In the genomic region with DNA sequence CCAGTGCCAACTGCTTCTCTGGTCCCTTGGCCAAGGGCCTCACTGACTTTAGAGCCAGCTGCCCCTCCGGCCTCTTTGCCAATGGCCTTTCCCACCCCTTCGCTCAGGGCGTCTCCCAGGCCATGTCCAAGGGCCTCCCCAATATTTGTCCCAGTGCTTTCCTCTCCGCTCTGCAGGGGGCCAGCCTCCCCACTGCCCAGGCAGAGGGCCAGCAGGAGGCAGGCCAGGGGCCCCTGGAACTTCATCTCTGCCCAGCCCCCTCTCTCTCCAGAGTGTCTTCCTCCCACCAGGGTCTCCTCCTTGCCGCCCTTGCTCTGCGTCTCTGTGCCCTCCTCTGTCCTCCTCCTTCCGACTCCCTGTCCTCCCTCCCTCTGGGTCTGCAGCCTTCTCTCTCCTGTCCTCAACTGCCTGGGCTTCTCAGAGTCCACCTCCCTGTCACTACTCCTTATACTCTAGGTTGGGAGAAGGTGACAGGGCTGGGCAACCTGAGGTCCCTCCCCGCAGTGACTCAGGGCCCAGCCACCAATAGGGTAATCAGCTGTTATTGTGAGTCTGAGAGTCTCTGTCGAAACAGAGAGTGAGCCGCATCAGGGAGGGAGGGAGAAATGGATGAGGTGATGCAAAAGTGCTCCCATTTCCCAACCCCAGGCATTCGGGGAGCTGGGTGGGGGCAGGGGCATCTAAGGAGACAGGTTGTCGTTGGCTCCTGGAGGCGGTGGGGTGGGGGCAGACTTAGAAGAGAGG, we compare ENCODE assay signal across 9 cellular contexts. TPM values are rescaled to one million over a fixed set of nuclear protein-coding genes. Genes with fewer than 3 reads are reported as not detected.
DNase-seq lines count a peak whose midpoint lies in the region; ATAC-seq and TF ChIP-seq lines count a peak whose summit lies in the region.
"Had no signal": no experiment of that assay in that cellular context is flagged by ENCODE, and none has a peak within 500 bp of the region (broad histone marks: within the 10 kb centered on the region; RNA-seq: fewer than 3 reads in every experiment).

A gene with protein sequence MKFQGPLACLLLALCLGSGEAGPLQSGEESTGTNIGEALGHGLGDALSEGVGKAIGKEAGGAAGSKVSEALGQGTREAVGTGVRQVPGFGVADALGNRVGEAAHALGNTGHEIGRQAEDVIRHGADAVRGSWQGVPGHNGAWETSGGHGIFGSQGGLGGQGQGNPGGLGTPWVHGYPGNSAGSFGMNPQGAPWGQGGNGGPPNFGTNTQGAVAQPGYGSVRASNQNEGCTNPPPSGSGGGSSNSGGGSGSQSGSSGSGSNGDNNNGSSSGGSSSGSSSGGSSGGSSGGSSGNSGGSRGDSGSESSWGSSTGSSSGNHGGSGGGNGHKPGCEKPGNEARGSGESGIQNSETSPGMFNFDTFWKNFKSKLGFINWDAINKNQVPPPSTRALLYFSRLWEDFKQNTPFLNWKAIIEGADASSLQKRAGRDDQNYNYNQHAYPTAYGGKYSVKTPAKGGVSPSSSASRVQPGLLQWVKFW (minus strand): TSS at position 419 of the 744 bp plus-strand sequence. CDS start 174 bp downstream, at position 245.

- H3K4me1 ChIP-seq in GM23248 (ENCODE audit: insufficient read depth) (peaks cover 21% of the 10 kb centered on the region), hepatocyte (ENCODE audit: insufficient read depth) (peaks cover 3% of the 10 kb centered on the region), sigmoid colon (peaks cover 0 to 15% (median 11%) of the 10 kb centered on the region in 4 donors), psoas muscle (peaks cover 4% of the 10 kb centered on the region)

- no peaks in the 10 kb centered on the region for H3F3A ChIP-seq in GM23248 (ENCODE audit: insufficient read depth)

- peak within 1 kb of the TSS; percentile 71 for H3K4me2 ChIP-seq in GM23248 (ENCODE audit: unreplicated experiment)
- H3K4me2 ChIP-seq in hepatocyte = peak within 1 kb of the TSS; percentile 50

- H3K79me2 ChIP-seq in GM23248 (ENCODE audit: insufficient read depth) (no peaks in the 10 kb centered on the region), hepatocyte (peaks cover 3% of the 10 kb centered on the region)

- H3K27ac Mint-ChIP-seq in WTC11 = no peak within 1 kb of the TSS
- H3K27ac Mint-ChIP-seq in activated CD4-positive, alpha-beta memory T cell treated with anti-CD3 and anti-CD28 coated beads, Interleukin-2, amount 10 ng/mL, durations not matched to agents 7 days and 5 days = no peak within 1 kb of the TSS
- H3K27ac Mint-ChIP-seq in activated T-cell treated with anti-CD3 and anti-CD28 coated beads, Interleukin-2, amount 50 U/mL, for 72 hours = no peak within 1 kb of the TSS

- peaks cover 18% of the 10 kb centered on the region for H3K4me1 Mint-ChIP-seq in WTC11
- H3K4me1 Mint-ChIP-seq in activated CD4-positive, alpha-beta memory T cell treated with anti-CD3 and anti-CD28 coated beads, Interleukin-2, amount 10 ng/mL, durations not matched to agents 7 days and 5 days = peaks cover 17% of the 10 kb centered on the region
- H3K4me1 Mint-ChIP-seq in activated T-cell treated with anti-CD3 and anti-CD28 coated beads, Interleukin-2, amount 50 U/mL, for 72 hours (ENCODE audit: low read depth) = peaks cover 14% of the 10 kb centered on the region

- peaks cover 3% of the 10 kb centered on the region for H3K36me3 Mint-ChIP-seq in WTC11
- H3K36me3 Mint-ChIP-seq in activated CD4-positive, alpha-beta memory T cell treated with anti-CD3 and anti-CD28 coated beads, Interleukin-2, amount 10 ng/mL, durations not matched to agents 7 days and 5 days (ENCODE audit: low read depth) = no peaks in the 10 kb centered on the region
- H3K36me3 Mint-ChIP-seq in activated T-cell treated with anti-CD3 and anti-CD28 coated beads, Interleukin-2, amount 50 U/mL, for 72 hours (ENCODE audit: insufficient read depth in 2 of 2) = no peaks in the 10 kb centered on the region

- H3K36me3 ChIP-seq in GM23248 (ENCODE audit: low read depth) (no peaks in the 10 kb centered on the region), hepatocyte (replicated peaks; ENCODE audit: insufficient read depth, low read depth) (no peaks in the 10 kb centered on the region), sigmoid colon (no peaks in the 10 kb centered on the region), psoas muscle (ENCODE audit: insufficient read depth in 1 of 2, low read depth in 1 of 2) (no peaks in the 10 kb centered on the region)
- H3K36me3 ChIP-seq: left ventricle myocardium inferior had no signal

- TF ChIP-seq POLR2A in sigmoid colon (IDR thresholded peaks at IDR 0.05) = no peak

- 44 to 47% methylated on average over 10 to 13 of the region's 13 CpGs for WGBS in GM23248 (ENCODE audit: low coverage in 1 of 2, low lambda C conversion rate in 2 of 2, missing lambda C conversion rate in 2 of 2), 2 experiments
- WGBS in hepatocyte (ENCODE audit: low lambda C conversion rate, missing lambda C conversion rate) = 68% methylated on average over 13 of the region's 13 CpGs
- 75 to 80% methylated on average over 13 of the region's 13 CpGs for WGBS in sigmoid colon, 2 donors
- WGBS in psoas muscle, 3 donors = 23 to 32% (median 28%) methylated on average over 11 to 13 of the region's 13 CpGs

- H3K9me3 ChIP-seq in GM23248 (ENCODE audit: low read depth) (no peaks in the 10 kb centered on the region), hepatocyte (ENCODE audit: low read depth) (no peaks in the 10 kb centered on the region), sigmoid colon (no peaks in the 10 kb centered on the region), psoas muscle (no peaks in the 10 kb centered on the region)
- H3K9me3 ChIP-seq: left ventricle myocardium inferior had no signal

- H3K27me3 ChIP-seq in GM23248 (replicated peaks; ENCODE audit: insufficient read depth) = no peaks in the 10 kb centered on the region
- H3K27me3 ChIP-seq in hepatocyte = no peaks in the 10 kb centered on the region
- H3K27me3 ChIP-seq in sigmoid colon = peaks cover 8 to 69% (median 51%) of the 10 kb centered on the region in 3 donors
- H3K27me3 ChIP-seq in psoas muscle (ENCODE audit: insufficient read depth in 3 of 3, low read length in 2 of 3) = peaks cover 0 to 72% (median 31%) of the 10 kb centered on the region in 3 donors

- intact Hi-C loops in sigmoid colon (cut with DNase I) = no loop called here
- intact Hi-C loops in psoas muscle (cut with DNase I) = no loop called here

- H3K4me3 ChIP-seq in GM23248 = peak within 1 kb of the TSS; percentile 25; the same call in 1 of the 2 replicates
- no peak within 1 kb of the TSS for H3K4me3 ChIP-seq in hepatocyte
- H3K4me3 ChIP-seq in sigmoid colon = no peak within 1 kb of the TSS
- H3K4me3 ChIP-seq in psoas muscle = no peak within 1 kb of the TSS
- H3K4me3 ChIP-seq: left ventricle myocardium inferior had no signal

- CTCF ChIA-PET in WTC11 (lab: Charles Lee) = interaction anchor here (0.6 to 2.3 kb wide), 7 partner anchors 16 to 326 kb away, joined by 3 to 19 read pairs (median 5); no protein-coding TSS in a partner anchor
- CTCF ChIA-PET in activated CD4-positive, alpha-beta memory T cell treated with anti-CD3 and anti-CD28 coated beads, Interleukin-2, amount 10 ng/mL, durations not matched to agents 7 days and 5 days (lab: Charles Lee) = no interaction called here

- no peaks in the 10 kb centered on the region for H3K9me2 ChIP-seq in GM23248 (ENCODE audit: insufficient read depth)
- H3K9me2 ChIP-seq in hepatocyte (replicated peaks; ENCODE audit: insufficient read depth) = no peaks in the 10 kb centered on the region

- POLR2A ChIA-PET in WTC11 (lab: Charles Lee) = interaction anchor here (0.5 to 1.6 kb wide), 4 partner anchors 17 to 98 kb away, joined by 3 to 5 read pairs (median 4); no protein-coding TSS in a partner anchor
- POLR2A ChIA-PET in activated CD4-positive, alpha-beta memory T cell treated with anti-CD3 and anti-CD28 coated beads, Interleukin-2, amount 10 ng/mL, durations not matched to agents 7 days and 5 days (lab: Charles Lee) = no interaction called here

- DNase-seq in GM23248 (peak; percentile 93), WTC11 (ENCODE audit: low spot score) (no peak), hepatocyte (ENCODE audit: low spot score) (peak; percentile 52), sigmoid colon (no peak), psoas muscle (no peak), foreskin melanocyte (no peak)
- DNase-seq in activated CD4-positive, alpha-beta memory T cell treated with anti-CD3 and anti-CD28 coated beads, Interleukin-2, amount 10 ng/mL, durations not matched to agents 7 days and 5 days = no peak
- no peak for DNase-seq in activated T-cell treated with anti-CD3 and anti-CD28 coated beads, Interleukin-2, amount 50 U/mL, for 72 hours
- DNase-seq: left ventricle myocardium inferior had no signal

- peak within 1 kb of the TSS; percentile 69 for H2AFZ ChIP-seq in GM23248
- H2AFZ ChIP-seq in hepatocyte = no peak within 1 kb of the TSS

- peaks cover 20% of the 10 kb centered on the region for H3K27me3 Mint-ChIP-seq in WTC11 (ENCODE audit: low read depth)
- H3K27me3 Mint-ChIP-seq in activated CD4-positive, alpha-beta memory T cell treated with anti-CD3 and anti-CD28 coated beads, Interleukin-2, amount 10 ng/mL, durations not matched to agents 7 days and 5 days = peaks cover 40% of the 10 kb centered on the region
- peaks cover 37% of the 10 kb centered on the region for H3K27me3 Mint-ChIP-seq in activated T-cell treated with anti-CD3 and anti-CD28 coated beads, Interleukin-2, amount 50 U/mL, for 72 hours (ENCODE audit: low read depth)

- peak within 1 kb of the TSS; percentile 73 for H3K9ac ChIP-seq in GM23248

- in situ Hi-C loops in GM23248 (cut with MboI) = no loop called here

- no peaks in the 10 kb centered on the region for H3K9me3 Mint-ChIP-seq in WTC11
- H3K9me3 Mint-ChIP-seq in activated CD4-positive, alpha-beta memory T cell treated with anti-CD3 and anti-CD28 coated beads, Interleukin-2, amount 10 ng/mL, durations not matched to agents 7 days and 5 days = no peaks in the 10 kb centered on the region
- no peaks in the 10 kb centered on the region for H3K9me3 Mint-ChIP-seq in activated T-cell treated with anti-CD3 and anti-CD28 coated beads, Interleukin-2, amount 50 U/mL, for 72 hours

- peak within 1 kb of the TSS; percentile 55 for H3K4me3 Mint-ChIP-seq in WTC11
- no peak within 1 kb of the TSS for H3K4me3 Mint-ChIP-seq in activated CD4-positive, alpha-beta memory T cell treated with anti-CD3 and anti-CD28 coated beads, Interleukin-2, amount 10 ng/mL, durations not matched to agents 7 days and 5 days
- H3K4me3 Mint-ChIP-seq in activated T-cell treated with anti-CD3 and anti-CD28 coated beads, Interleukin-2, amount 50 U/mL, for 72 hours = no peak within 1 kb of the TSS

- H4K20me1 ChIP-seq in GM23248 (ENCODE audit: insufficient read depth) = no peaks in the 10 kb centered on the region
- H4K20me1 ChIP-seq in hepatocyte (ENCODE audit: insufficient read depth, poor library complexity, severe bottlenecking) = no peaks in the 10 kb centered on the region

- TF ChIP-seq CTCF in WTC11 (IDR thresholded peaks at IDR 0.05) (no peak), hepatocyte (IDR thresholded peaks at IDR 0.05; ENCODE audit: poor library complexity) (no peak), sigmoid colon (IDR thresholded peaks at IDR 0.05) (no peak), psoas muscle (IDR thresholded peaks at IDR 0.05) (no peak)

- peak within 1 kb of the TSS; percentile 59 for H3K27ac ChIP-seq in GM23248
- no peak within 1 kb of the TSS for H3K27ac ChIP-seq in hepatocyte
- no peak within 1 kb of the TSS for H3K27ac ChIP-seq in sigmoid colon
- no peak within 1 kb of the TSS for H3K27ac ChIP-seq in psoas muscle
- H3K27ac ChIP-seq: left ventricle myocardium inferior had no signal

- TF ChIP-seq EP300 in sigmoid colon (IDR thresholded peaks at IDR 0.05) = no peak

- no peak for ATAC-seq in WTC11
- ATAC-seq in psoas muscle = no peak
- no peak for ATAC-seq in activated T-cell treated with anti-CD3 and anti-CD28 coated beads, Interleukin-2, amount 50 U/mL, for 72 hours (replicated peaks in 1 of 2)

RNA-seq across cellular contexts. Expression of the gene that starts here (rescaled TPM):
- 20.0 and 25.4 TPM in 2 replicates for total RNA-seq in GM23248 (2014; rRNA removed; shearing (Covaris generic))
- polyA plus RNA-seq in GM23248 (2016; fragmentation: Nextera tagmentation; extraction: Ambion mirVana) (30.9 and 34.5 TPM in 2 replicates), hepatocyte (99.5 and 111 TPM in 2 replicates), sigmoid colon (10 to 100 TPM in 1 of 3 donors, 1 to 10 TPM in 2; 5.5 to 20.6 (median 9.0) TPM), psoas muscle (under 1 TPM; 0.21 to 0.77 (median 0.73) TPM)
- total RNA-seq in WTC11 (2021) (284 to 302 TPM (median 285 TPM) in 3 replicates), hepatocyte (57.0 and 64.1 TPM in 2 replicates), sigmoid colon (10 to 100 TPM in 3 of 4 donors, 1 to 10 TPM in 1; 6.1 to 39.0 (median 24.4) TPM), psoas muscle (under 1 TPM in 3 of 4 donors, not detected in 1; 0.44 to 0.63 (median 0.45) TPM)
- not detected for total RNA-seq in activated CD4-positive, alpha-beta memory T cell treated with anti-CD3 and anti-CD28 coated beads, Interleukin-2, amount 10 ng/mL, durations not matched to agents 7 days and 5 days
- 1 to 10 TPM; 3.7 to 7.5 TPM for total RNA-seq in activated T-cell treated with anti-CD3 and anti-CD28 coated beads, Interleukin-2, amount 50 U/mL, for 72 hours

Comparison
In these comparisons a context has a peak if more than half of its experiments do, and no peak if none do; other contexts are left out.
1. DNase-seq: peak in GM23248 (single experiment) and hepatocyte (single experiment); none in WTC11 (single experiment), sigmoid colon (single experiment), psoas muscle (0 of 2), foreskin melanocyte (single experiment), activated CD4-positive, alpha-beta memory T cell treated with anti-CD3 and anti-CD28 coated beads, Interleukin-2, amount 10 ng/mL, durations not matched to agents 7 days and 5 days (single experiment) and activated T-cell treated with anti-CD3 and anti-CD28 coated beads, Interleukin-2, amount 50 U/mL, for 72 hours (0 of 2).